Comparison of ENCODE assay signal across 8 cellular contexts in the genomic region with DNA sequence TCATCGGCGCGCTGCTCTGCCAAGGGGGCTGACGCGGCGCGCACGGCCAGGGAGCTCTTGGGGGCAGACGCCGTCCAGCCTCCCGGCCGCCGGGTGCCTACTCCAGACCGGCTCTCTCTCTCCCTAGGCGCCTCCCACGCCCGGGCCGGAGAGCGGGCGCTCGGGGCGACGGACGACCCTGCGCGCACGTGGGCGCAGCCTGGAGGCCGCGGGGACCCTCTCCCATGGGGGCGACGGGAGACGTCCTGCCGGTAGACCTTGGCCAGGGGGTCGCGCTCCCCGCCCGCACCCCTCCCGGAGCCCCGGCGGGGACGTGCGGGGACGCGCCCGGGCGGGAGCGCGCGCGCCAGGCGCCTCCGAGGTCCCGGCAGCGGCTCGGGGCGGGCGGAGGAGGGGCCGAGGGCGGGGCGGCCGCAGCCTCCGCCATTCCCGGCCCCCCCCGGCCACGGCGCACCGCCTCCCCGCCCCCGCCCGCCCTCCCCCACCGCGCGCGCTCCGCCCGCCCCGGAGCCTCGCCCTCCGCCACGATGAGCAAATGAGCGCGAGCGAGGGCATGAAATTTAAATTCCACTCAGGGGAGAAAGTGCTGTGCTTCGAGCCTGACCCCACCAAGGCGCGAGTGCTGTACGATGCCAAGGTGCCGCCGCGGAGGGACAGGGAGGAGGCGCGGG. TPM values are rescaled to one million over a fixed set of nuclear protein-coding genes. Genes with fewer than 3 reads are reported as not detected.
DNase-seq lines count a peak whose midpoint lies in the region; ATAC-seq and TF ChIP-seq lines count a peak whose summit lies in the region.

A gene with protein sequence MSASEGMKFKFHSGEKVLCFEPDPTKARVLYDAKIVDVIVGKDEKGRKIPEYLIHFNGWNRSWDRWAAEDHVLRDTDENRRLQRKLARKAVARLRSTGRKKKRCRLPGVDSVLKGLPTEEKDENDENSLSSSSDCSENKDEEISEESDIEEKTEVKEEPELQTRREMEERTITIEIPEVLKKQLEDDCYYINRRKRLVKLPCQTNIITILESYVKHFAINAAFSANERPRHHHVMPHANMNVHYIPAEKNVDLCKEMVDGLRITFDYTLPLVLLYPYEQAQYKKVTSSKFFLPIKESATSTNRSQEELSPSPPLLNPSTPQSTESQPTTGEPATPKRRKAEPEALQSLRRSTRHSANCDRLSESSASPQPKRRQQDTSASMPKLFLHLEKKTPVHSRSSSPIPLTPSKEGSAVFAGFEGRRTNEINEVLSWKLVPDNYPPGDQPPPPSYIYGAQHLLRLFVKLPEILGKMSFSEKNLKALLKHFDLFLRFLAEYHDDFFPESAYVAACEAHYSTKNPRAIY (plus strand): TSS at position 509 of the 671 bp plus-strand sequence. CDS start 27 bp downstream, at position 536.

- CTCF ChIA-PET in activated CD8-positive, alpha-beta memory T cell treated with anti-CD3 and anti-CD28 coated beads, Interleukin-2, amount 10 ng/mL, durations not matched to agents 7 days and 5 days (lab: Charles Lee) = interaction anchor here (0.6 to 2.7 kb wide), 3 partner anchors 11 to 14 kb away, joined by 3 to 18 read pairs (median 3); no protein-coding TSS in a partner anchor

- peak within 1 kb of the TSS; percentile 71 for H3K9ac ChIP-seq in endodermal cell (ENCODE audit: extremely low read depth, low read length, poor library complexity, severe bottlenecking)

- peak; percentile 32 for ATAC-seq in HG02571 (IDR thresholded peaks at IDR 0.05; ENCODE audit: unreplicated experiment)
- peak; percentile 60 for ATAC-seq in activated CD8-positive, alpha-beta memory T cell treated with anti-CD3 and anti-CD28 coated beads, Interleukin-2, amount 10 ng/mL, durations not matched to agents 7 days and 5 days
- peak; percentile 54 for ATAC-seq in memory B cell (ENCODE audit: low read depth)
- peak; percentile 60 for ATAC-seq in stimulated activated effector memory CD8-positive, alpha-beta T cell treated with anti-CD3 and anti-CD28 coated beads, Interleukin-12 subunit alpha, Interleukin-12 subunit beta, amount 100 ng/mL, for 72 hours

- H3K4me3 ChIP-seq in endodermal cell (ENCODE audit: low read length) = peak within 1 kb of the TSS; percentile 92

- H3K9me3 Mint-ChIP-seq in activated CD8-positive, alpha-beta memory T cell treated with anti-CD3 and anti-CD28 coated beads, Interleukin-2, amount 10 ng/mL, durations not matched to agents 7 days and 5 days (ENCODE audit: low read depth) = no peaks in the 10 kb centered on the region
- peaks cover 69% of the 10 kb centered on the region for H3K9me3 Mint-ChIP-seq in endodermal cell
- no peaks in the 10 kb centered on the region for H3K9me3 Mint-ChIP-seq in memory B cell
- no peaks in the 10 kb centered on the region for H3K9me3 Mint-ChIP-seq in stimulated activated effector memory CD8-positive, alpha-beta T cell treated with anti-CD3 and anti-CD28 coated beads, Interleukin-12 subunit alpha, Interleukin-12 subunit beta, amount 100 ng/mL, for 72 hours

- peaks cover 16% of the 10 kb centered on the region for H3K4me1 Mint-ChIP-seq in activated CD8-positive, alpha-beta memory T cell treated with anti-CD3 and anti-CD28 coated beads, Interleukin-2, amount 10 ng/mL, durations not matched to agents 7 days and 5 days
- H3K4me1 Mint-ChIP-seq in endodermal cell = peaks cover 4% of the 10 kb centered on the region
- peaks cover 13% of the 10 kb centered on the region for H3K4me1 Mint-ChIP-seq in memory B cell
- H3K4me1 Mint-ChIP-seq in stimulated activated effector memory CD8-positive, alpha-beta T cell treated with anti-CD3 and anti-CD28 coated beads, Interleukin-12 subunit alpha, Interleukin-12 subunit beta, amount 100 ng/mL, for 72 hours = peaks cover 9% of the 10 kb centered on the region

- 0% methylated on average over 66 of the region's 93 CpGs; no CpG with 5 or more reads in 1 of the 2 experiments for WGBS in endodermal cell (ENCODE audit: insufficient coverage in 1 of 2, insufficient read length in 1 of 2), 2 experiments

- peaks cover 20% of the 10 kb centered on the region for H3K27me3 Mint-ChIP-seq in activated CD8-positive, alpha-beta memory T cell treated with anti-CD3 and anti-CD28 coated beads, Interleukin-2, amount 10 ng/mL, durations not matched to agents 7 days and 5 days
- peaks cover 12% of the 10 kb centered on the region for H3K27me3 Mint-ChIP-seq in endodermal cell (ENCODE audit: insufficient read depth)
- H3K27me3 Mint-ChIP-seq in memory B cell = no peaks in the 10 kb centered on the region

- peaks cover 18% of the 10 kb centered on the region for H3K36me3 Mint-ChIP-seq in activated CD8-positive, alpha-beta memory T cell treated with anti-CD3 and anti-CD28 coated beads, Interleukin-2, amount 10 ng/mL, durations not matched to agents 7 days and 5 days
- H3K36me3 Mint-ChIP-seq in endodermal cell (ENCODE audit: low read depth) = peaks cover 12% of the 10 kb centered on the region
- H3K36me3 Mint-ChIP-seq in memory B cell = peaks cover 7% of the 10 kb centered on the region
- peaks cover 42% of the 10 kb centered on the region for H3K36me3 Mint-ChIP-seq in stimulated activated effector memory CD8-positive, alpha-beta T cell treated with anti-CD3 and anti-CD28 coated beads, Interleukin-12 subunit alpha, Interleukin-12 subunit beta, amount 100 ng/mL, for 72 hours

- no peaks in the 10 kb centered on the region for H3K9me3 ChIP-seq in endodermal cell (ENCODE audit: control insufficient read depth, low read length)

- H3K4me1 ChIP-seq in endodermal cell (ENCODE audit: control insufficient read depth, insufficient read depth, low read length) = no peaks in the 10 kb centered on the region

- H3K27me3 ChIP-seq in endodermal cell (ENCODE audit: control insufficient read depth, insufficient read depth, low read length, poor library complexity, severe bottlenecking) = no peaks in the 10 kb centered on the region

- peak within 1 kb of the TSS; percentile 84 for H3K4me3 Mint-ChIP-seq in activated CD8-positive, alpha-beta memory T cell treated with anti-CD3 and anti-CD28 coated beads, Interleukin-2, amount 10 ng/mL, durations not matched to agents 7 days and 5 days
- H3K4me3 Mint-ChIP-seq in endodermal cell (peak within 1 kb of the TSS; percentile 80), memory B cell (peak within 1 kb of the TSS; percentile 94)
- peak within 1 kb of the TSS; percentile 90 for H3K4me3 Mint-ChIP-seq in stimulated activated effector memory CD8-positive, alpha-beta T cell treated with anti-CD3 and anti-CD28 coated beads, Interleukin-12 subunit alpha, Interleukin-12 subunit beta, amount 100 ng/mL, for 72 hours

- peak within 1 kb of the TSS; percentile 97 for H3K27ac Mint-ChIP-seq in activated CD8-positive, alpha-beta memory T cell treated with anti-CD3 and anti-CD28 coated beads, Interleukin-2, amount 10 ng/mL, durations not matched to agents 7 days and 5 days
- H3K27ac Mint-ChIP-seq in endodermal cell = peak within 1 kb of the TSS; percentile 78
- peak within 1 kb of the TSS; percentile 98 for H3K27ac Mint-ChIP-seq in memory B cell
- peak within 1 kb of the TSS; percentile 97 for H3K27ac Mint-ChIP-seq in stimulated activated effector memory CD8-positive, alpha-beta T cell treated with anti-CD3 and anti-CD28 coated beads, Interleukin-12 subunit alpha, Interleukin-12 subunit beta, amount 100 ng/mL, for 72 hours

- H3K36me3 ChIP-seq in endodermal cell (ENCODE audit: control insufficient read depth, insufficient read depth, low read length) = peaks cover 15% of the 10 kb centered on the region

- TF ChIP-seq CTCF in endodermal cell (conservative IDR thresholded peaks at IDR 0.05) = no peak

- DNase-seq in NK-92 treated with Interleukin-12 subunit alpha and Interleukin-12 subunit beta, amount 100 ng/mL, for 24 hours (lab: John Stamatoyannopoulos, UW) = peak; percentile 37
- no peak for DNase-seq in NK-92 (lab: John Stamatoyannopoulos, UW; ENCODE audit: unreplicated experiment)
- peak; percentile 20 for DNase-seq in NCI-H2171 (lab: John Stamatoyannopoulos, UW)
- DNase-seq in activated CD8-positive, alpha-beta memory T cell treated with anti-CD3 and anti-CD28 coated beads, Interleukin-2, amount 10 ng/mL, durations not matched to agents 7 days and 5 days = peak; percentile 44
- DNase-seq in endodermal cell = peak; percentile 78
- peak; percentile 46 to 49 for DNase-seq in memory B cell (ENCODE audit: low spot score in 2 of 2)
- peak; percentile 37 to 72 for DNase-seq in stimulated activated effector memory CD8-positive, alpha-beta T cell treated with anti-CD3 and anti-CD28 coated beads, Interleukin-12 subunit alpha, Interleukin-12 subunit beta, amount 100 ng/mL, for 72 hours (ENCODE audit: low spot score in 2 of 2)

- peak within 1 kb of the TSS; percentile 81 for H3K27ac ChIP-seq in endodermal cell (ENCODE audit: low read depth, low read length)

RNA-seq across cellular contexts. Expression of the gene that starts here (rescaled TPM):
- 10 to 100 TPM; 44.3 to 49.9 TPM for total RNA-seq in activated CD8-positive, alpha-beta memory T cell treated with anti-CD3 and anti-CD28 coated beads, Interleukin-2, amount 10 ng/mL, durations not matched to agents 7 days and 5 days
- 10 to 100 TPM; 16.2 to 18.0 TPM for total RNA-seq in endodermal cell
- polyA plus RNA-seq in endodermal cell (2013, experiment 1 of 2) = 23.3 TPM
- polyA plus RNA-seq in endodermal cell (2013, experiment 2 of 2) = 21.1 TPM
